In the genomic region with DNA sequence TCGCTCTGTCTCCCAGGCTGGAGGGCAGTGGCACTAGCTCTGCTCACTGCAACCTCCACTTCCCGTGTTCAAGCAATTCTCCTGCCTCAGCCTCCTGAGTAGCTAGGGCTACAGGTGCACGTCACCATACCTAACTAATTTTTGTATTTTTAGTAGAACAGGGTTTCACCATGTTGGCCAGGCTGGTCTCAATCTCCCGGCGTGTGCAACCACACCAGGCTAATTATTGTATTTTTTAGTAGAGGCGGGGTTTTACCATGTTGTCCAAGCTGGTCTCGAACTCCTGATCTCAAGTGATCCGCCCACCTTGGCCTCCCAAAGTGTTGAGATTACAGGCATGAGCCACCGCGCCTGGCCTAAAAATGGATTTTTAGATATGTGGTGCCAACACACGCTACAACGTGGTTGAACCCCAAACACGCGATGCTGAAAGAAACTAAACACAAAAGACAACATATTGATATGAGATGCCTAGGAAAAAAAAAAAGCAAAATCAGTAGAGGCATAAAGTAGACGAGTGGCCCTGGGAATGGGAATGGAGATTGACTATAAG, we compare ENCODE assay signal across 7 cellular contexts. TPM values are rescaled to one million over a fixed set of nuclear protein-coding genes. Genes with fewer than 3 reads are reported as not detected.
DNase-seq lines count a peak whose midpoint lies in the region; ATAC-seq, FAIRE-seq and TF ChIP-seq lines count a peak whose summit lies in the region.
"Not testable (repeated sequence)": the region's sequence is repeated elsewhere in the genome, so short reads cannot be mapped to it uniquely, and the experiment has no call there.

No MANE protein-coding gene starts in this region.

- not testable (repeated sequence) for H3K36me3 ChIP-seq in CD8-positive, alpha-beta memory T cell (ENCODE audit: insufficient read depth, low read length); OCI-LY7 (ENCODE audit: insufficient read depth, low read length); GM12878 (ENCODE audit: control insufficient read depth in 2 of 2, insufficient read depth in 2 of 2, low read length in 1 of 2)

- intact Hi-C loops in OCI-LY7 (cut with micrococcal nuclease; ENCODE audit: unreplicated experiment), result loop anchor here (1.0 kb wide), 1 partner anchor 28 kb away; no protein-coding TSS in a partner anchor
- intact Hi-C loops in GM12878 (cut with micrococcal nuclease; ENCODE audit: unreplicated experiment), result not testable (repeated sequence)

- H3K4me3 ChIP-seq in CD8-positive, alpha-beta memory T cell (ENCODE audit: low read length), result not testable (repeated sequence)
- H3K4me3 ChIP-seq in OCI-LY7 (ENCODE audit: low read depth, low read length, poor library complexity, severe bottlenecking), result peak overlapping the region; percentile 20
- peak overlapping the region; percentile 42; the same call in 1 of the 2 replicates for H3K4me3 ChIP-seq in GM12878

- peaks cover 7 to 19% (median 13%) of the 10 kb centered on the region in 3 donors for H3K36me3 Mint-ChIP-seq in CD8-positive, alpha-beta memory T cell
- H3K36me3 Mint-ChIP-seq in activated CD4-positive, alpha-beta T cell treated with anti-CD3 and anti-CD28 coated beads, Interleukin-2, amount 10 ng/mL, durations not matched to agents 7 days and 5 days (ENCODE audit: low read depth), result peaks cover 32% of the 10 kb centered on the region
- not testable (repeated sequence) for H3K36me3 Mint-ChIP-seq in memory B cell
- H3K36me3 Mint-ChIP-seq in stimulated activated memory B cell treated with anti-CD40 and anti-IgM and Interleukin-4, amounts not matched to agents 10 μg/mL and 1 μg/mL and 100 μg/mL, for 72 hours, result peaks cover 17% of the 10 kb centered on the region

- H3K9ac ChIP-seq in GM12878 (ENCODE audit: control insufficient read depth, insufficient read depth, low read length), result peak overlapping the region; percentile 47; the same call in 1 of the 2 replicates

- not testable (repeated sequence) for H3K9me3 ChIP-seq in CD8-positive, alpha-beta memory T cell (ENCODE audit: low read length); GM12878 (replicated peaks; ENCODE audit: control insufficient read depth, insufficient read depth, low read length)
- peaks cover 37% of the 10 kb centered on the region for H3K9me3 ChIP-seq in OCI-LY7 (ENCODE audit: low read length)

- not testable (repeated sequence) for TF ChIP-seq EP300 in GM12878 (IDR thresholded peaks at IDR 0.05; ENCODE audit: borderline replicate concordance in 1 of 2, control insufficient read depth in 1 of 2, low read depth in 2 of 2, low read length in 2 of 2)

- RAD21 ChIA-PET in GM12878 (lab: Charles Lee; ENCODE audit: unreplicated experiment), result interaction anchor here (0.8 to 12.8 kb wide), 15 partner anchors 9 to 193 kb away, joined by 3 to 224 read pairs (median 7); no protein-coding TSS in a partner anchor

- not testable (repeated sequence) for H3K79me2 ChIP-seq in OCI-LY7 (ENCODE audit: insufficient read depth, low read depth, low read length)
- peaks cover 32% of the 10 kb centered on the region for H3K79me2 ChIP-seq in GM12878 (ENCODE audit: control insufficient read depth, insufficient read depth, low read length)

- not testable (repeated sequence) for H3K27me3 Mint-ChIP-seq in CD8-positive, alpha-beta memory T cell; activated CD4-positive, alpha-beta T cell treated with anti-CD3 and anti-CD28 coated beads, Interleukin-2, amount 10 ng/mL, durations not matched to agents 7 days and 5 days; memory B cell
- H3K27me3 Mint-ChIP-seq in stimulated activated memory B cell treated with anti-CD40 and anti-IgM and Interleukin-4, amounts not matched to agents 10 μg/mL and 1 μg/mL and 100 μg/mL, for 72 hours, result peaks cover 25% of the 10 kb centered on the region

- H3K9me3 Mint-ChIP-seq in CD8-positive, alpha-beta memory T cell, result peaks cover 0 to 12% (median 9%) of the 10 kb centered on the region in 5 donors
- H3K9me3 Mint-ChIP-seq in activated CD4-positive, alpha-beta T cell treated with anti-CD3 and anti-CD28 coated beads, Interleukin-2, amount 10 ng/mL, durations not matched to agents 7 days and 5 days, result peaks cover 22% of the 10 kb centered on the region
- peaks cover 22% of the 10 kb centered on the region for H3K9me3 Mint-ChIP-seq in memory B cell
- peaks cover 26% of the 10 kb centered on the region for H3K9me3 Mint-ChIP-seq in stimulated activated memory B cell treated with anti-CD40 and anti-IgM and Interleukin-4, amounts not matched to agents 10 μg/mL and 1 μg/mL and 100 μg/mL, for 72 hours

- H3K4me1 Mint-ChIP-seq in CD8-positive, alpha-beta memory T cell, result peaks cover 40 to 51% (median 44%) of the 10 kb centered on the region in 3 donors
- H3K4me1 Mint-ChIP-seq in activated CD4-positive, alpha-beta T cell treated with anti-CD3 and anti-CD28 coated beads, Interleukin-2, amount 10 ng/mL, durations not matched to agents 7 days and 5 days, result peaks cover 47% of the 10 kb centered on the region
- peaks cover 43% of the 10 kb centered on the region for H3K4me1 Mint-ChIP-seq in memory B cell
- peaks cover 49% of the 10 kb centered on the region for H3K4me1 Mint-ChIP-seq in stimulated activated memory B cell treated with anti-CD40 and anti-IgM and Interleukin-4, amounts not matched to agents 10 μg/mL and 1 μg/mL and 100 μg/mL, for 72 hours

- H3K27ac ChIP-seq in CD8-positive, alpha-beta memory T cell (ENCODE audit: low read depth, low read length), result not testable (repeated sequence)
- H3K27ac ChIP-seq in OCI-LY7 (ENCODE audit: low read depth, low read length, poor library complexity, severe bottlenecking), result peak overlapping the region; percentile 76
- peak overlapping the region; percentile 97 for H3K27ac ChIP-seq in GM12878 (ENCODE audit: control insufficient read depth, insufficient read depth)

- not testable (repeated sequence) for TF ChIP-seq CTCF in OCI-LY7 (conservative IDR thresholded peaks at IDR 0.05; ENCODE audit: low read length); GM12878 (IDR thresholded peaks at IDR 0.05 in 2 of 3, conservative IDR thresholded peaks at IDR 0.05 in 1 of 3; ENCODE audit: control insufficient read depth in 2 of 3, extremely low read depth in 1 of 3, insufficient read depth in 1 of 3, low read depth in 3 of 3, low read length in 3 of 3)

- H3K27me3 ChIP-seq in CD8-positive, alpha-beta memory T cell (ENCODE audit: insufficient read depth, low read length, poor library complexity, severe bottlenecking); GM12878 (replicated peaks in 1 of 2; ENCODE audit: control insufficient read depth in 2 of 2, insufficient read depth in 2 of 2, low read length in 1 of 2): not testable (repeated sequence)

- H3K27ac Mint-ChIP-seq in CD8-positive, alpha-beta memory T cell, result peak overlapping the region in 5 of 8 donors; percentile 3 to 61 (median 42)
- H3K27ac Mint-ChIP-seq in activated CD4-positive, alpha-beta T cell treated with anti-CD3 and anti-CD28 coated beads, Interleukin-2, amount 10 ng/mL, durations not matched to agents 7 days and 5 days, result peak overlapping the region; percentile 15
- H3K27ac Mint-ChIP-seq in memory B cell, result not testable (repeated sequence)
- peak overlapping the region; percentile 9 for H3K27ac Mint-ChIP-seq in stimulated activated memory B cell treated with anti-CD40 and anti-IgM and Interleukin-4, amounts not matched to agents 10 μg/mL and 1 μg/mL and 100 μg/mL, for 72 hours

- POLR2A ChIA-PET in CD8-positive, alpha-beta memory T cell (lab: Charles Lee), result not testable (repeated sequence)
- POLR2A ChIA-PET in OCI-LY7 (lab: Charles Lee), result interaction anchor here (0.5 to 1.2 kb wide), 10 partner anchors 9 to 195 kb away, joined by 3 to 12 read pairs (median 4); partner anchors contain the start of gene KDM8
- POLR2A ChIA-PET in activated CD4-positive, alpha-beta T cell treated with anti-CD3 and anti-CD28 coated beads, Interleukin-2, amount 10 ng/mL, durations not matched to agents 7 days and 5 days (lab: Charles Lee), result interaction anchor here (0.6 kb wide), 1 partner anchor 777 kb away, joined by 3 read pairs; no protein-coding TSS in a partner anchor
- POLR2A ChIA-PET in GM12878 (lab: Charles Lee), result interaction anchor here (0.5 to 11.1 kb wide), 18 partner anchors 8 to 199 kb away, joined by 3 to 208 read pairs (median 4); no protein-coding TSS in a partner anchor

- DNase-seq in CD8-positive, alpha-beta memory T cell; activated CD4-positive, alpha-beta T cell treated with anti-CD3 and anti-CD28 coated beads, Interleukin-2, amount 10 ng/mL, durations not matched to agents 7 days and 5 days; memory B cell (ENCODE audit: low spot score in 2 of 2): not testable (repeated sequence)
- DNase-seq in OCI-LY7 (ENCODE audit: low spot score) (peak; percentile 40), GM12878 (ENCODE audit: low read depth, low spot score) (peak; percentile 71)

- H3K9me2 ChIP-seq in OCI-LY7 (ENCODE audit: insufficient read depth, low read length), result not testable (repeated sequence)

- H3K4me1 ChIP-seq in CD8-positive, alpha-beta memory T cell (ENCODE audit: insufficient read depth, low read length), result peaks cover 18% of the 10 kb centered on the region
- H3K4me1 ChIP-seq in OCI-LY7 (ENCODE audit: insufficient read depth, low read length, poor library complexity, severe bottlenecking) (peaks cover 53% of the 10 kb centered on the region), GM12878 (ENCODE audit: control insufficient read depth, insufficient read depth, low read length) (peaks cover 40% of the 10 kb centered on the region)

- peak overlapping the region; percentile 31; the same call in 1 of the 2 replicates for H2AFZ ChIP-seq in OCI-LY7 (ENCODE audit: low read length)
- peak overlapping the region; percentile 61 for H2AFZ ChIP-seq in GM12878 (ENCODE audit: control insufficient read depth, low read depth, low read length)

- not testable (repeated sequence) for BruUV-seq in OCI-LY7 (replicated peaks; lab: Mats Ljungman, UMichigan); GM12878 (replicated peaks; lab: Mats Ljungman, UMichigan)

- WGBS in GM12878 (ENCODE audit: insufficient coverage, insufficient replicate concordance, low lambda C conversion rate, missing lambda C conversion rate), result 16% methylated on average over 15 of the region's 15 CpGs

- SMC1A ChIA-PET in GM12878 (lab: Charles Lee; ENCODE audit: uncharacterized antibody, unreplicated experiment), result interaction anchor here (0.7 to 10.9 kb wide), 16 partner anchors 9 to 228 kb away, joined by 3 to 220 read pairs (median 4); no protein-coding TSS in a partner anchor

- not testable (repeated sequence) for TF ChIP-seq POLR2A in GM12878 (IDR thresholded peaks at IDR 0.05; ENCODE audit: low read depth, low read length)

- ATAC-seq in HG03378 (IDR thresholded peaks at IDR 0.05; ENCODE audit: unreplicated experiment), result peak; percentile 0
- ATAC-seq in GM12878; memory B cell (ENCODE audit: low read depth); stimulated activated memory B cell treated with anti-CD40 and anti-IgM and Interleukin-4, amounts not matched to agents 10 μg/mL and 1 μg/mL and 100 μg/mL, for 72 hours: not testable (repeated sequence)

- not testable (repeated sequence) for H3K4me3 Mint-ChIP-seq in CD8-positive, alpha-beta memory T cell; activated CD4-positive, alpha-beta T cell treated with anti-CD3 and anti-CD28 coated beads, Interleukin-2, amount 10 ng/mL, durations not matched to agents 7 days and 5 days
- H3K4me3 Mint-ChIP-seq in memory B cell, result peak overlapping the region; percentile 54
- H3K4me3 Mint-ChIP-seq in stimulated activated memory B cell treated with anti-CD40 and anti-IgM and Interleukin-4, amounts not matched to agents 10 μg/mL and 1 μg/mL and 100 μg/mL, for 72 hours, result peak overlapping the region; percentile 59

- H3K4me2 ChIP-seq in OCI-LY7 (ENCODE audit: low read length) (peak overlapping the region; percentile 60), GM12878 (ENCODE audit: control insufficient read depth, insufficient read depth) (peak overlapping the region; percentile 83)

- TF ChIP-seq RAD21 in GM12878 (IDR thresholded peaks at IDR 0.05; ENCODE audit: insufficient read depth, low read depth, low read length), result not testable (repeated sequence)

- H4K20me1 ChIP-seq in OCI-LY7 (ENCODE audit: insufficient read depth, low read length); GM12878 (ENCODE audit: control insufficient read depth, insufficient read depth): not testable (repeated sequence)

- CTCF ChIA-PET in CD8-positive, alpha-beta memory T cell (lab: Charles Lee), result not testable (repeated sequence)
- CTCF ChIA-PET in OCI-LY7 (lab: Charles Lee; ENCODE audit: unreplicated experiment) (interaction anchor here (0.6 to 1.0 kb wide), 2 partner anchors 20 to 28 kb away, joined by 3 to 4 read pairs; no protein-coding TSS in a partner anchor), GM12878 (lab: Yijun Ruan, JAX) (interaction anchor here (0.6 to 3.3 kb wide), 12 partner anchors 9 to 243 kb away, joined by 3 to 19 read pairs (median 5); no protein-coding TSS in a partner anchor)
- CTCF ChIA-PET in activated CD4-positive, alpha-beta T cell treated with anti-CD3 and anti-CD28 coated beads, Interleukin-2, amount 10 ng/mL, durations not matched to agents 7 days and 5 days (lab: Charles Lee), result interaction anchor here (0.7 to 1.7 kb wide), 5 partner anchors 11 to 163 kb away, joined by 3 to 4 read pairs (median 3); no protein-coding TSS in a partner anchor

- in situ Hi-C loops in GM12878 (cut with MboI), result not testable (repeated sequence)

- FAIRE-seq in GM12878 (lab: Jason Lieb, UNC), result not testable (repeated sequence)

RNA-seq across cellular contexts. Expression of gene IL21R, which starts 3.6 kb away (rescaled TPM):
- total RNA-seq in CD8-positive, alpha-beta memory T cell, result 10 to 100 TPM; 80.5 to 84.5 TPM
- 53.7 TPM for polyA plus RNA-seq in CD8-positive, alpha-beta memory T cell
- total RNA-seq in OCI-LY7 (2014; rRNA removed; shearing (Covaris generic)), result 10.0 and 10.9 TPM in 2 replicates
- total RNA-seq in OCI-LY7 (2022), result 36.7 and 47.0 TPM in 2 replicates
- 10 to 100 TPM; 44.4 to 45.6 TPM for total RNA-seq in activated CD4-positive, alpha-beta T cell treated with anti-CD3 and anti-CD28 coated beads, Interleukin-2, amount 10 ng/mL, durations not matched to agents 7 days and 5 days
- 193 and 215 TPM in 2 replicates for total RNA-seq in GM12878 (2013; cell fraction: nucleolus; rRNA removed)
- 106 and 109 TPM in 2 replicates for total RNA-seq in GM12878 (2014; rRNA removed)
- 62.9 and 66.9 TPM in 2 replicates for total RNA-seq in GM12878 (2014; rRNA removed; fragmentation: Illumina TruSeq; extraction: Trizol)
- 138 and 141 TPM in 2 replicates for total RNA-seq in GM12878 (2021)
- 25.9 TPM for polyA plus RNA-seq in GM12878 (2011; ENCODE audit: low read depth)
- polyA plus RNA-seq in GM12878 (2011; rRNA removed), result 23.2 and 57.2 TPM in 2 replicates
- polyA plus RNA-seq in GM12878 (2011; cell fraction: cytosol; rRNA removed), result 84.6 and 89.7 TPM in 2 replicates
- 71.9 and 79.4 TPM in 2 replicates for polyA plus RNA-seq in GM12878 (2011; cell fraction: nucleus; rRNA removed)
- 50.3 and 72.8 TPM in 2 replicates for polyA plus RNA-seq in GM12878 (2012)
- 32.4 and 59.2 TPM in 2 replicates for polyA plus RNA-seq in GM12878 (2014; fragmentation: Illumina TruSeq; extraction: Trizol)
- polyA plus RNA-seq in GM12878 (2014; fragmentation: Nextera tagmentation; extraction: Ambion mirVana), result 1 to 10 TPM; 5.3 to 9.7 TPM
- 98.0 and 108 TPM in 2 replicates for polyA plus RNA-seq in GM12878 (2014; rRNA removed)
- polyA plus RNA-seq in GM12878 (2016; fragmentation: Nextera tagmentation; extraction: Ambion mirVana), result 100 to 1,000 TPM; 115 to 129 TPM
- polyA minus RNA-seq in GM12878 (2011; rRNA and poly(A)+ RNA removed), result 175 and 195 TPM in 2 replicates
- polyA minus RNA-seq in GM12878 (2011; cell fraction: cytosol; rRNA and poly(A)+ RNA removed), result 54.0 and 60.1 TPM in 2 replicates
- 65.5 and 104 TPM in 2 replicates for polyA minus RNA-seq in GM12878 (2011; cell fraction: nucleus; rRNA and poly(A)+ RNA removed)
